8 cellular contexts compared by ENCODE assay signal in the genomic region with DNA sequence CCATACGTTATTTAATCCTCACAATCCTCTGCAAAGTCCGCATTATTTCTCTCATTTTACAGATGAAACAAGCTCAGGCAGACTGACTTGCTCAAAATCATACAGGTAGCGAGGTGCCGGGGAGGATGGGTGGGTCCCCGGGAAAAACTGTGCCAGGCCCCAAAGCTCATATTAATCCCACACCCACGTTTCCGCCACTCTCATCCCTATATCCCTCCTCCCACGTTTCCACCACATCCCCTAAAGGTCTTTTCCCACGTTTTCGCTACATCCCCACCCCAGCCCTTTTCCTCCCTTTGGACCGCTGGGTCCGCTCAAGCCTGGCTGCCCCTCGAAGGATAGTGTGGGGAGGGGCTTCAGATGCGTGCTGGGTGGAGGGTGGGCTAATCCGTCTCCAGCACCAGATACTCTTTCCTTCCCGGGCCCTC. TPM values are rescaled to one million over a fixed set of nuclear protein-coding genes. Genes with fewer than 3 reads are reported as not detected.
DNase-seq lines count a peak whose midpoint lies in the region; ATAC-seq, FAIRE-seq and TF ChIP-seq lines count a peak whose summit lies in the region.

No MANE protein-coding gene starts in this region.

- H3K27ac ChIP-seq in keratinocyte (ENCODE audit: control insufficient read depth, insufficient read depth, low read length) (peak overlapping the region; percentile 55), temporal lobe (ENCODE audit: low read depth, low read length) (peak overlapping the region; percentile 83)

- H3K4me2 ChIP-seq in keratinocyte (ENCODE audit: control insufficient read depth, extremely low read depth, insufficient read depth, low read depth, low read length) = peak overlapping the region; percentile 77

- POLR2A ChIA-PET in activated CD4-positive, alpha-beta T cell treated with anti-CD3 and anti-CD28 coated beads for 36 hours (lab: Charles Lee) = no interaction called here

- H3K4me1 Mint-ChIP-seq in activated CD4-positive, alpha-beta T cell treated with anti-CD3 and anti-CD28 coated beads for 36 hours = peaks cover 9% of the 10 kb centered on the region

- dilution Hi-C loops in keratinocyte (cut with MboI; ENCODE audit: extremely low pct_ligation_motif_present, low sequenced_read_pairs) = no loop called here

- H3K27ac Mint-ChIP-seq in activated CD4-positive, alpha-beta T cell treated with anti-CD3 and anti-CD28 coated beads for 36 hours = peak overlapping the region; percentile 44
- peak overlapping the region; percentile 38 to 45 for H3K27ac Mint-ChIP-seq in activated naive CD4-positive, alpha-beta T cell treated with anti-CD3 and anti-CD28 coated beads, Interleukin-2, amount 50 U/mL, for 72 hours

- CTCF ChIA-PET in activated CD4-positive, alpha-beta T cell treated with anti-CD3 and anti-CD28 coated beads for 36 hours (lab: Charles Lee) = no interaction called here

- peaks cover 15% of the 10 kb centered on the region for H3K4me1 ChIP-seq in keratinocyte (ENCODE audit: control insufficient read depth, extremely low read depth, insufficient read depth, low read length)

- no peaks in the 10 kb centered on the region for H3K27me3 ChIP-seq in keratinocyte (ENCODE audit: control insufficient read depth, extremely low read depth, insufficient read depth, low read length)

- H3K9me3 Mint-ChIP-seq in activated CD4-positive, alpha-beta T cell treated with anti-CD3 and anti-CD28 coated beads for 36 hours (ENCODE audit: low read depth) = no peaks in the 10 kb centered on the region
- no peaks in the 10 kb centered on the region for H3K9me3 Mint-ChIP-seq in activated naive CD4-positive, alpha-beta T cell treated with anti-CD3 and anti-CD28 coated beads, Interleukin-2, amount 50 U/mL, for 72 hours

- peak overlapping the region; percentile 84 to 87 (median 87) for H3K4me3 ChIP-seq in keratinocyte (ENCODE audit: control insufficient read depth in 2 of 3, extremely low read depth in 1 of 3, insufficient read depth in 2 of 3, low read depth in 1 of 3, low read length in 3 of 3)

- H2AFZ ChIP-seq in keratinocyte (ENCODE audit: control insufficient read depth, low read length) = peak overlapping the region; percentile 82

- intact Hi-C loops in activated CD4-positive, alpha-beta T cell treated with anti-CD3 and anti-CD28 coated beads for 36 hours (cut with DNase I, micrococcal nuclease) = loop anchor here (1.0 to 10.0 kb wide), 5 partner anchors 95 to 1355 kb away; a partner anchor contains a TSS

- no peak for FAIRE-seq in keratinocyte (lab: Jason Lieb, UNC)

- no peak for DNase-seq in activated CD4-positive, alpha-beta T cell treated with anti-CD3 and anti-CD28 coated beads for 36 hours
- no peak for DNase-seq in activated CD4-positive, alpha-beta T cell treated with anti-CD3 and anti-CD28 coated beads, Interleukin-2, amount 50 U/mL, for 48 hours
- DNase-seq in activated naive CD4-positive, alpha-beta T cell treated with anti-CD3 and anti-CD28 coated beads, Interleukin-2, amount 50 U/mL, for 72 hours (ENCODE audit: low spot score in 2 of 2) = no peak
- DNase-seq in keratinocyte (ENCODE audit: low read depth, low spot score) = no peak
- no peak for DNase-seq in mucosa of gallbladder (ENCODE audit: low spot score)
- DNase-seq in NCI-H774 (lab: John Stamatoyannopoulos, UW) = no peak

- no peaks in the 10 kb centered on the region for H4K20me1 ChIP-seq in keratinocyte (ENCODE audit: control insufficient read depth, extremely low read depth, insufficient read depth, low read length)

- no peaks in the 10 kb centered on the region for H3K36me3 ChIP-seq in keratinocyte (ENCODE audit: control insufficient read depth in 2 of 2, extremely low read depth in 1 of 2, insufficient read depth in 2 of 2, low read length in 2 of 2)

- peaks cover 40% of the 10 kb centered on the region for H3K79me2 ChIP-seq in keratinocyte (ENCODE audit: control insufficient read depth, insufficient read depth, low read length)

- no peaks in the 10 kb centered on the region for H3K27me3 Mint-ChIP-seq in activated CD4-positive, alpha-beta T cell treated with anti-CD3 and anti-CD28 coated beads for 36 hours

- H3K9me1 ChIP-seq in keratinocyte (ENCODE audit: control insufficient read depth, extremely low read depth, insufficient read depth, low read length) = no peaks in the 10 kb centered on the region

- H3K36me3 Mint-ChIP-seq in activated CD4-positive, alpha-beta T cell treated with anti-CD3 and anti-CD28 coated beads for 36 hours (ENCODE audit: low read depth) = no peaks in the 10 kb centered on the region
- no peaks in the 10 kb centered on the region for H3K36me3 Mint-ChIP-seq in activated naive CD4-positive, alpha-beta T cell treated with anti-CD3 and anti-CD28 coated beads, Interleukin-2, amount 50 U/mL, for 72 hours

- peak overlapping the region; percentile 78 for H3K4me3 Mint-ChIP-seq in activated CD4-positive, alpha-beta T cell treated with anti-CD3 and anti-CD28 coated beads for 36 hours

- no peak for ATAC-seq in activated CD4-positive, alpha-beta T cell treated with anti-CD3 and anti-CD28 coated beads for 36 hours
- ATAC-seq in activated naive CD4-positive, alpha-beta T cell treated with anti-CD3 and anti-CD28 coated beads, Interleukin-2, amount 50 U/mL, for 72 hours = peak in 1 of 2 donors; percentile 52
- ATAC-seq in HG03521 (IDR thresholded peaks at IDR 0.05; ENCODE audit: unreplicated experiment) = no peak

- peak overlapping the region; percentile 78 for H3K9ac ChIP-seq in keratinocyte (ENCODE audit: control insufficient read depth, extremely low read depth, insufficient read depth, low read length)

- no peak for TF ChIP-seq CTCF in keratinocyte (optimal IDR thresholded peaks at IDR 0.05 in 1 of 3, IDR thresholded peaks at IDR 0.05 in 1 of 3, conservative IDR thresholded peaks at IDR 0.05 in 1 of 3; ENCODE audit: extremely low read depth in 1 of 3, insufficient read depth in 2 of 3, low read length in 3 of 3)

- H3K9me3 ChIP-seq in keratinocyte (ENCODE audit: control insufficient read depth, low read depth, low read length) = no peaks in the 10 kb centered on the region

RNA-seq across cellular contexts. Expression of a gene that starts 0.4 kb away (rescaled TPM):
- total RNA-seq in activated CD4-positive, alpha-beta T cell treated with anti-CD3 and anti-CD28 coated beads for 36 hours = 1 to 10 TPM; 2.4 to 3.0 TPM
- total RNA-seq in activated naive CD4-positive, alpha-beta T cell treated with anti-CD3 and anti-CD28 coated beads, Interleukin-2, amount 50 U/mL, for 72 hours = 1 to 10 TPM in 1 of 2 donors, under 1 TPM in 1; 0.61 to 3.9 TPM
- 1.8 to 5.2 TPM (median 3.4 TPM) in 3 replicates for polyA plus RNA-seq in keratinocyte
- 4.1 TPM for polyA plus RNA-seq in keratinocyte (2011; ENCODE audit: low read depth)
- polyA plus RNA-seq in keratinocyte (2011; cell fraction: cytosol; rRNA removed) = 0.86 and 1.6 TPM in 2 replicates
- polyA plus RNA-seq in keratinocyte (2011; cell fraction: nucleus; rRNA removed) = 5.5 and 7.5 TPM in 2 replicates
- polyA plus RNA-seq in keratinocyte (2012; ENCODE audit: low replicate concordance) = 1.3 and 1.6 TPM in 2 replicates
- polyA minus RNA-seq in keratinocyte = 0.07 to 8.4 TPM (median 2.3 TPM) in 3 replicates
- 1.3 TPM for polyA minus RNA-seq in keratinocyte (2011; cell fraction: cytosol; rRNA and poly(A)+ RNA removed)
- 11.9 and 25.4 TPM in 2 replicates for polyA minus RNA-seq in keratinocyte (2011; cell fraction: nucleus; rRNA and poly(A)+ RNA removed)
- total RNA-seq in temporal lobe (112 TPM), mucosa of gallbladder (9.3 TPM)

Comparison
In these comparisons a context has a peak if more than half of its experiments do, and no peak if none do; other contexts are left out.
1. RNA of a gene that starts 0.4 kb away (total RNA-seq): 112 TPM in temporal lobe (single experiment); 9.3 TPM in mucosa of gallbladder (single experiment), 0.61 to 3.9 TPM in activated naive CD4-positive, alpha-beta T cell treated with anti-CD3 and anti-CD28 coated beads, Interleukin-2, amount 50 U/mL, for 72 hours and 2.4 to 3.0 TPM in activated CD4-positive, alpha-beta T cell treated with anti-CD3 and anti-CD28 coated beads for 36 hours; every median in the first group is over 10 times any median in the second.